In genomic region chr3:60746043-60746638, GRCh38 we compare ENCODE assay signal across 17 cellular contexts.
"Had no signal": no experiment of that assay in that cellular context is flagged by ENCODE, and none has a peak within 500 bp of the region (broad histone marks: within the 10 kb centered on the region; RNA-seq: fewer than 3 reads in every experiment).

No MANE protein-coding gene starts in this region.

- H3K9me3 Mint-ChIP-seq: natural killer cell treated with Interleukin-12 subunit alpha and Interleukin-12 subunit beta and Interleukin-15 and Interleukin-18, amount 100 ng/mL, for 72 hours had no signal

- DNase-seq: activated CD4-positive, alpha-beta T cell treated with anti-CD3 and anti-CD28 coated beads, Interleukin-2, amount 10 ng/mL, durations not matched to agents 24 days and 14 days; activated CD8-positive, alpha-beta T cell treated with anti-CD3 and anti-CD28 coated beads, Interleukin-2, amount 10 ng/mL, durations not matched to agents 7 days and 5 days; activated naive CD4-positive, alpha-beta T cell treated with anti-CD3 and anti-CD28 coated beads, Interleukin-2, amount 50 U/mL, for 16 hours; activated T-cell treated with anti-CD3 and anti-CD28 coated beads, Interleukin-2, amount 50 U/mL, for 24 hours; effector CD8-positive, alpha-beta T cell; left colon; lower lobe of right lung; occipital lobe; posterior cingulate gyrus; stimulated activated CD4-positive, alpha-beta T cell treated with anti-CD3 and anti-CD28 coated beads, Interleukin-12 subunit alpha, Interleukin-12 subunit beta, amount 100 ng/mL, for 4 hours; stimulated activated CD4-positive, alpha-beta T cell treated with anti-CD3 and anti-CD28 coated beads, Interleukin-1b, Interleukin-23, amount 100 ng/mL, for 48 hours; stimulated activated CD8-positive, alpha-beta memory T cell treated with anti-CD3 and anti-CD28 coated beads, Interleukin-4, amount 100 ng/mL, for 48 hours; stimulated activated naive CD4-positive, alpha-beta T cell had no signal

- H3K36me3 Mint-ChIP-seq: natural killer cell treated with Interleukin-12 subunit alpha and Interleukin-12 subunit beta and Interleukin-15 and Interleukin-18, amount 100 ng/mL, for 72 hours had no signal

- ATAC-seq: activated CD8-positive, alpha-beta T cell treated with anti-CD3 and anti-CD28 coated beads, Interleukin-2, amount 10 ng/mL, durations not matched to agents 7 days and 5 days; left colon; lower lobe of right lung; natural killer cell treated with Interleukin-12 subunit alpha and Interleukin-12 subunit beta and Interleukin-15 and Interleukin-18, amount 100 ng/mL, for 72 hours had no signal

- H3K27me3 ChIP-seq: esophagus muscularis mucosa had no signal

- H3K4me3 ChIP-seq: esophagus muscularis mucosa, lower lobe of right lung had no signal

- H3K27ac ChIP-seq: esophagus muscularis mucosa, lower lobe of right lung had no signal

- H3K27ac Mint-ChIP-seq: activated CD4-positive, alpha-beta T cell treated with anti-CD3 and anti-CD28 coated beads, Interleukin-2, amount 10 ng/mL, durations not matched to agents 24 days and 14 days; activated CD8-positive, alpha-beta T cell treated with anti-CD3 and anti-CD28 coated beads, Interleukin-2, amount 10 ng/mL, durations not matched to agents 7 days and 5 days; activated T-cell treated with anti-CD3 and anti-CD28 coated beads, Interleukin-2, amount 50 U/mL, for 24 hours; dendritic cell treated with granulocyte-macrophage colony-stimulating factor and Interleukin-4, amounts not matched to agents 40 ng/mL and 50 ng/mL, for 4 days; mesothelial cell of epicardium had no signal

- H3K9me3 ChIP-seq: esophagus muscularis mucosa had no signal

- H3K27me3 Mint-ChIP-seq: activated CD4-positive, alpha-beta T cell treated with anti-CD3 and anti-CD28 coated beads, Interleukin-2, amount 10 ng/mL, durations not matched to agents 24 days and 14 days; activated T-cell treated with anti-CD3 and anti-CD28 coated beads, Interleukin-2, amount 50 U/mL, for 24 hours; dendritic cell treated with granulocyte-macrophage colony-stimulating factor and Interleukin-4, amounts not matched to agents 40 ng/mL and 50 ng/mL, for 4 days had no signal

- H3K36me3 ChIP-seq: esophagus muscularis mucosa, lower lobe of right lung had no signal

- H3K4me3 Mint-ChIP-seq: activated CD4-positive, alpha-beta T cell treated with anti-CD3 and anti-CD28 coated beads, Interleukin-2, amount 10 ng/mL, durations not matched to agents 24 days and 14 days; activated CD8-positive, alpha-beta T cell treated with anti-CD3 and anti-CD28 coated beads, Interleukin-2, amount 10 ng/mL, durations not matched to agents 7 days and 5 days; activated T-cell treated with anti-CD3 and anti-CD28 coated beads, Interleukin-2, amount 50 U/mL, for 24 hours; dendritic cell treated with granulocyte-macrophage colony-stimulating factor and Interleukin-4, amounts not matched to agents 40 ng/mL and 50 ng/mL, for 4 days; mesothelial cell of epicardium; natural killer cell treated with Interleukin-12 subunit alpha and Interleukin-12 subunit beta and Interleukin-15 and Interleukin-18, amount 100 ng/mL, for 72 hours had no signal

- H3K4me1 ChIP-seq: lower lobe of right lung had no signal
